11 cellular contexts compared by ENCODE assay signal in the genomic region with DNA sequence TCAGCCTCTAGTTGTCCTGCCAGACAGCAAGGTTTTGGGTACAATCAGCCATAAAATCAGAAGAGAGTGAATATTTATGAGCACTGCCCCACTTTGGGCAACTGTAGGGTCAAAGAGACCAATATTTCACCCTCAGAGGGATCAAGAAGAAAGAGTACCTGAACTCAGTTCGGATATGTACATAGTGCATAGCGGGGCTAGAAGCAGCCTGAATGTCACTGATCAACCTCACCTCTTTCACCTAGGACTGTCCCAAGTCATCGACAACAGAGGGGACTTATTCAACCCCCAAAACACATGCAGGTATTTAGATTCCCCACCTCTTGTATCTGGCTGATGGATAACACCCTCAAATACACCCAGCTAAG.
DNase-seq lines count a peak whose midpoint lies in the region; ATAC-seq and TF ChIP-seq lines count a peak whose summit lies in the region.
"Had no signal": no experiment of that assay in that cellular context is flagged by ENCODE, and none has a peak within 500 bp of the region (broad histone marks: within the 10 kb centered on the region; RNA-seq: fewer than 3 reads in every experiment).

No MANE protein-coding gene starts in this region.

- CTCF ChIA-PET in T-cell (lab: Charles Lee), result no interaction called here
- CTCF ChIA-PET in naive thymus-derived CD4-positive, alpha-beta T cell (lab: Charles Lee), result no interaction called here

- H3K4me1 ChIP-seq in naive thymus-derived CD4-positive, alpha-beta T cell (ENCODE audit: control insufficient read depth in 2 of 2, insufficient read depth in 2 of 2, low read length in 2 of 2), result no peaks in the 10 kb centered on the region
- no peaks in the 10 kb centered on the region for H3K4me1 ChIP-seq in vagina

- peaks cover 19 to 26% (median 24%) of the 10 kb centered on the region in 3 donors for H3K4me1 Mint-ChIP-seq in T-cell
- H3K4me1 Mint-ChIP-seq in naive thymus-derived CD4-positive, alpha-beta T cell, result peaks cover 5 to 49% (median 25%) of the 10 kb centered on the region in 7 donors

- no peak overlapping the region for H3K4me3 Mint-ChIP-seq in T-cell
- H3K4me3 Mint-ChIP-seq in naive thymus-derived CD4-positive, alpha-beta T cell, result peak overlapping the region in 1 of 10 donors; percentile 38

- H3K9me3 Mint-ChIP-seq in T-cell, result peaks cover 6 to 12% (median 7%) of the 10 kb centered on the region in 3 donors
- H3K9me3 Mint-ChIP-seq in naive thymus-derived CD4-positive, alpha-beta T cell, result peaks cover 3 to 23% (median 10%) of the 10 kb centered on the region in 11 donors

- H3K36me3 ChIP-seq in naive thymus-derived CD4-positive, alpha-beta T cell (ENCODE audit: control insufficient read depth in 2 of 3, insufficient read depth in 3 of 3, low read length in 3 of 3), result no peaks in the 10 kb centered on the region
- no peaks in the 10 kb centered on the region for H3K36me3 ChIP-seq in vagina

- H3K9me3 ChIP-seq in naive thymus-derived CD4-positive, alpha-beta T cell (ENCODE audit: control insufficient read depth in 2 of 3, low read length in 3 of 3), result peaks cover 0 to 5% (median 0%) of the 10 kb centered on the region in 3 experiments
- H3K9me3 ChIP-seq in vagina, result no peaks in the 10 kb centered on the region

- peaks cover 4% of the 10 kb centered on the region for H3K36me3 Mint-ChIP-seq in T-cell
- peaks cover 4 to 32% (median 6%) of the 10 kb centered on the region in 5 donors for H3K36me3 Mint-ChIP-seq in naive thymus-derived CD4-positive, alpha-beta T cell

- H3K27me3 ChIP-seq in naive thymus-derived CD4-positive, alpha-beta T cell (ENCODE audit: control insufficient read depth in 2 of 2, insufficient read depth in 2 of 2, low read length in 2 of 2), result no peaks in the 10 kb centered on the region
- no peaks in the 10 kb centered on the region for H3K27me3 ChIP-seq in vagina

- ATAC-seq in activated CD4-positive, CD25-positive, alpha-beta regulatory T cell treated with anti-CD3 and anti-CD28 coated beads, Interleukin-2, amount 50 U/mL, for 24 hours, result peak; percentile 6 to 12
- ATAC-seq in GM21576 (IDR thresholded peaks at IDR 0.05; ENCODE audit: unreplicated experiment), result peak; percentile 11
- peak in 1 of 4 experiments; percentile 21 for ATAC-seq in T-cell (replicated peaks in 1 of 4)
- ATAC-seq in naive thymus-derived CD4-positive, alpha-beta T cell, result no peak

- DNase-seq in activated CD4-positive, CD25-positive, alpha-beta regulatory T cell (lab: John Stamatoyannopoulos, UW), result no peak
- no peak for DNase-seq in T-cell
- no peak for DNase-seq in naive thymus-derived CD4-positive, alpha-beta T cell
- DNase-seq in vagina (ENCODE audit: extremely low spot score in 2 of 2), result no peak
- DNase-seq in NCI-H2029 treated with DMSO at 0.1 percent for 48 hours (lab: John Stamatoyannopoulos, UW), result no peak
- DNase-seq in activated effector memory CD4-positive, alpha-beta T cell treated with anti-CD3 and anti-CD28 coated beads, Interleukin-2, amount 50 U/mL, for 16 hours, result no peak
- DNase-seq: 8988T, NCI-H1092 treated with DMSO at 0.1 percent for 48 hours, NCI-H524 had no signal

- POLR2A ChIA-PET in T-cell (lab: Charles Lee), result no interaction called here
- POLR2A ChIA-PET in naive thymus-derived CD4-positive, alpha-beta T cell (lab: Charles Lee), result no interaction called here

- H3K27me3 Mint-ChIP-seq in T-cell, result no peaks in the 10 kb centered on the region
- H3K27me3 Mint-ChIP-seq in naive thymus-derived CD4-positive, alpha-beta T cell, result no peaks in the 10 kb centered on the region

- H3K4me3 ChIP-seq in naive thymus-derived CD4-positive, alpha-beta T cell (ENCODE audit: low read length), result no peak overlapping the region
- no peak overlapping the region for H3K4me3 ChIP-seq in vagina

- TF ChIP-seq POLR2A in vagina (IDR thresholded peaks at IDR 0.05), result no peak

- peak overlapping the region; percentile 75 to 86 for H3K27ac Mint-ChIP-seq in T-cell
- peak overlapping the region in 5 of 9 donors; percentile 38 to 90 (median 65) for H3K27ac Mint-ChIP-seq in naive thymus-derived CD4-positive, alpha-beta T cell

- TF ChIP-seq CTCF in vagina (IDR thresholded peaks at IDR 0.05), result no peak

- no peak overlapping the region for H3K27ac ChIP-seq in naive thymus-derived CD4-positive, alpha-beta T cell (ENCODE audit: low read depth, low read length)
- H3K27ac ChIP-seq in vagina, result no peak overlapping the region

- intact Hi-C loops in naive thymus-derived CD4-positive, alpha-beta T cell (cut with micrococcal nuclease), result loop anchor here in 1 of 2 donors (2.0 to 5.0 kb wide), 3 partner anchors 14 to 75 kb away; no protein-coding TSS in a partner anchor
- intact Hi-C loops in vagina (cut with DNase I), result no loop called here
